ENCODE assay signal across 10 cellular contexts in the genomic region with DNA sequence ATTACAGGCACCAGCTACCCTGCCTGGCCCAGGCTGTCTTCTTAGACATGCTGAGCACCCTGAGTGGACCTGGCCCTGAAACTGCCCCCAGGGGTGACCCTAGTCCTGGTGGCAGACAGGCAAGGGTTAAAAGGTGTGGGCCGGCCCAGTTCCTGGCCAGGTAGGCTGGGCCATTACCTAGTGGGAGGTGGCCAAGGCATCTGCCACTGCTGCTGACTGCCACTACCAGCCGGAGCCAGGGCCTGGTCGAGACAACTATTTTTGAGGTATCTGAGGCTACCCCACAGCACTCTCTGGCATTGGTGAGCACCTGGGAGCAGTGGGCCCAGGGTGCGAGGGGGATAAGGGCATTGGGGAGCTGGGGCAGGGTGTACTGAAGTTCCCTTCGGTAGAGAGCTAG. TPM values are rescaled to one million over a fixed set of nuclear protein-coding genes. Genes with fewer than 3 reads are reported as not detected.
DNase-seq lines count a peak whose midpoint lies in the region; ATAC-seq and TF ChIP-seq lines count a peak whose summit lies in the region.
"Had no signal": no experiment of that assay in that cellular context is flagged by ENCODE, and none has a peak within 500 bp of the region (broad histone marks: within the 10 kb centered on the region; RNA-seq: fewer than 3 reads in every experiment).

A gene with protein sequence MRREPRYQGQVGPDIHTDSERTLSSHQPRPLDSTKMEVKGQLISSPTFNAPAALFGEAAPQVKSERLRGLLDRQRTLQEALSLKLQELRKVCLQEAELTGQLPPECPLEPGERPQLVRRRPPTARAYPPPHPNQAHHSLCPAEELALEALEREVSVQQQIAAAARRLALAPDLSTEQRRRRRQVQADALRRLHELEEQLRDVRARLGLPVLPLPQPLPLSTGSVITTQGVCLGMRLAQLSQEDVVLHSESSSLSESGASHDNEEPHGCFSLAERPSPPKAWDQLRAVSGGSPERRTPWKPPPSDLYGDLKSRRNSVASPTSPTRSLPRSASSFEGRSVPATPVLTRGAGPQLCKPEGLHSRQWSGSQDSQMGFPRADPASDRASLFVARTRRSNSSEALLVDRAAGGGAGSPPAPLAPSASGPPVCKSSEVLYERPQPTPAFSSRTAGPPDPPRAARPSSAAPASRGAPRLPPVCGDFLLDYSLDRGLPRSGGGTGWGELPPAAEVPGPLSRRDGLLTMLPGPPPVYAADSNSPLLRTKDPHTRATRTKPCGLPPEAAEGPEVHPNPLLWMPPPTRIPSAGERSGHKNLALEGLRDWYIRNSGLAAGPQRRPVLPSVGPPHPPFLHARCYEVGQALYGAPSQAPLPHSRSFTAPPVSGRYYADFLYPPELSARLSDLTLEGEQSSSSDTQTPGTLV (plus strand): TSS at position 206 of the 400 bp plus-strand sequence. CDS start 3,043 bp downstream, outside the sequence.

- peaks cover 17% of the 10 kb centered on the region for H3K4me1 Mint-ChIP-seq in stimulated activated effector memory CD8-positive, alpha-beta T cell treated with anti-CD3 and anti-CD28 coated beads, Interleukin-12 subunit alpha, Interleukin-12 subunit beta, amount 100 ng/mL, for 72 hours

- H3K36me3 Mint-ChIP-seq in stimulated activated effector memory CD8-positive, alpha-beta T cell treated with anti-CD3 and anti-CD28 coated beads, Interleukin-12 subunit alpha, Interleukin-12 subunit beta, amount 100 ng/mL, for 72 hours, result peaks cover 11% of the 10 kb centered on the region

- ATAC-seq in left colon, result peak; percentile 93
- ATAC-seq in stimulated activated effector memory CD8-positive, alpha-beta T cell treated with anti-CD3 and anti-CD28 coated beads, Interleukin-12 subunit alpha, Interleukin-12 subunit beta, amount 100 ng/mL, for 72 hours, result no peak
- no peak for ATAC-seq in GM19463 (IDR thresholded peaks at IDR 0.05; ENCODE audit: unreplicated experiment)
- ATAC-seq in GM18868 (IDR thresholded peaks at IDR 0.05; ENCODE audit: unreplicated experiment), result no peak

- peak within 1 kb of the TSS; percentile 56 for H3K4me3 ChIP-seq in HUES6 (ENCODE audit: low read depth, low read length)
- H3K4me3 ChIP-seq in breast epithelium, result peak within 1 kb of the TSS in 2 of 3 donors; percentile 53 to 67
- H3K4me3 ChIP-seq: sigmoid colon had no signal

- H3K9me3 ChIP-seq in HUES6 (ENCODE audit: control insufficient read depth, insufficient read depth, low read depth, low read length) (peaks cover 14% of the 10 kb centered on the region; the same call in 1 of the 2 replicates), breast epithelium (peaks cover 5 to 8% of the 10 kb centered on the region in 2 donors)
- H3K9me3 ChIP-seq: sigmoid colon had no signal

- H3K4me1 ChIP-seq in HUES6 (ENCODE audit: control insufficient read depth, insufficient read depth, low read length) (peaks cover 5% of the 10 kb centered on the region; the same call in 1 of the 2 replicates), breast epithelium (no peaks in the 10 kb centered on the region)

- H3K36me3 ChIP-seq in HUES6 (ENCODE audit: control insufficient read depth, insufficient read depth, low read length) (peaks cover 15% of the 10 kb centered on the region), breast epithelium (no peaks in the 10 kb centered on the region)
- H3K36me3 ChIP-seq: sigmoid colon had no signal

- no peak for TF ChIP-seq CTCF in breast epithelium (IDR thresholded peaks at IDR 0.05)

- no peak within 1 kb of the TSS for H3K4me3 Mint-ChIP-seq in stimulated activated effector memory CD8-positive, alpha-beta T cell treated with anti-CD3 and anti-CD28 coated beads, Interleukin-12 subunit alpha, Interleukin-12 subunit beta, amount 100 ng/mL, for 72 hours

- intact Hi-C loops in breast epithelium (cut with DNase I; ENCODE audit: low total_unique reads), result no loop called here
- intact Hi-C loops in left colon (cut with DNase I, micrococcal nuclease), result no loop called here

- no peak for TF ChIP-seq POLR2A in breast epithelium (IDR thresholded peaks at IDR 0.05)

- no peaks in the 10 kb centered on the region for H3K9me3 Mint-ChIP-seq in stimulated activated effector memory CD8-positive, alpha-beta T cell treated with anti-CD3 and anti-CD28 coated beads, Interleukin-12 subunit alpha, Interleukin-12 subunit beta, amount 100 ng/mL, for 72 hours

- DNase-seq in breast epithelium (ENCODE audit: low spot score in 2 of 2) (peak in 1 of 2 donors; percentile 52), left colon (peak; percentile 51 to 60), NK-92 (lab: John Stamatoyannopoulos, UW; ENCODE audit: unreplicated experiment) (no peak), NCI-H1930 (lab: John Stamatoyannopoulos, UW) (no peak)
- no peak for DNase-seq in stimulated activated effector memory CD8-positive, alpha-beta T cell treated with anti-CD3 and anti-CD28 coated beads, Interleukin-12 subunit alpha, Interleukin-12 subunit beta, amount 100 ng/mL, for 72 hours (ENCODE audit: low spot score in 2 of 2)
- DNase-seq: activated effector memory CD4-positive, alpha-beta T cell treated with anti-CD3 and anti-CD28 coated beads, Interleukin-2, amount 50 U/mL, for 16 hours; sigmoid colon had no signal

- peak within 1 kb of the TSS; percentile 57 for H3K9ac ChIP-seq in HUES6 (ENCODE audit: low read length)

- no peaks in the 10 kb centered on the region for H3K27me3 ChIP-seq in HUES6 (ENCODE audit: control insufficient read depth, insufficient read depth, low read length)
- H3K27me3 ChIP-seq in breast epithelium, result peaks cover 0 to 17% of the 10 kb centered on the region in 2 donors
- H3K27me3 ChIP-seq: sigmoid colon had no signal

- H3K27ac Mint-ChIP-seq in stimulated activated effector memory CD8-positive, alpha-beta T cell treated with anti-CD3 and anti-CD28 coated beads, Interleukin-12 subunit alpha, Interleukin-12 subunit beta, amount 100 ng/mL, for 72 hours, result peak within 1 kb of the TSS; percentile 58

- H3K27ac ChIP-seq in HUES6 (ENCODE audit: low read depth, low read length) (no peak within 1 kb of the TSS), breast epithelium (peak within 1 kb of the TSS; percentile 83 to 87)

RNA-seq across cellular contexts. Expression of the gene that starts here (rescaled TPM):
- total RNA-seq in breast epithelium (1 to 10 TPM in 2 of 3 donors, under 1 TPM in 1; 0.80 to 6.3 (median 4.3) TPM), left colon (10 to 100 TPM; 15.0 to 15.7 TPM)

Comparison
In these comparisons a context has a peak if more than half of its experiments do, and no peak if none do; other contexts are left out.
1. DNase-seq: peak in left colon (2 of 2); none in stimulated activated effector memory CD8-positive, alpha-beta T cell treated with anti-CD3 and anti-CD28 coated beads, Interleukin-12 subunit alpha, Interleukin-12 subunit beta, amount 100 ng/mL, for 72 hours (0 of 2), NK-92 (single experiment) and NCI-H1930 (0 of 2).